In genomic region chr21:41207401-41208388, GRCh38 we compare ENCODE assay signal across 9 cellular contexts. TPM values are rescaled to one million over a fixed set of nuclear protein-coding genes. Genes with fewer than 3 reads are reported as not detected.
DNase-seq lines count a peak whose midpoint lies in the region; ATAC-seq and TF ChIP-seq lines count a peak whose summit lies in the region.
"Had no signal": no experiment of that assay in that cellular context is flagged by ENCODE, and none has a peak within 500 bp of the region (broad histone marks: within the 10 kb centered on the region; RNA-seq: fewer than 3 reads in every experiment).

No MANE protein-coding gene starts in this region.

- WGBS in sigmoid colon, 2 donors: 38 to 61% methylated on average over 17 of the region's 17 CpGs

- TF ChIP-seq POLR2A in sigmoid colon (IDR thresholded peaks at IDR 0.05): no peak

- no peaks in the 10 kb centered on the region for H3K27me3 ChIP-seq in sigmoid colon

- no peak for TF ChIP-seq CTCF in VCaP (conservative IDR thresholded peaks at IDR 0.05)
- TF ChIP-seq CTCF in sigmoid colon (IDR thresholded peaks at IDR 0.05): no peak

- H3K36me3 ChIP-seq in sigmoid colon: peaks cover 0 to 6% (median 0%) of the 10 kb centered on the region in 4 donors

- ATAC-seq in Right ventricle myocardium superior (ENCODE audit: poor library complexity) (peak; percentile 88), HG03432 (IDR thresholded peaks at IDR 0.05; ENCODE audit: unreplicated experiment) (no peak), HG03175 (IDR thresholded peaks at IDR 0.05; ENCODE audit: unreplicated experiment) (no peak)

- H3K4me3 ChIP-seq in sigmoid colon: peak overlapping the region in 3 of 4 donors; percentile 6 to 26 (median 14)

- DNase-seq in GM04503 (ENCODE audit: low read depth): peak; percentile 19
- peak; percentile 83 for DNase-seq in Right ventricle myocardium superior
- DNase-seq in sigmoid colon: peak; percentile 89
- no peak for DNase-seq in activated naive CD4-positive, alpha-beta T cell treated with anti-CD3 and anti-CD28 coated beads, Interleukin-2, amount 50 U/mL, for 16 hours
- no peak for DNase-seq in DMS114 treated with DMSO at 0.1 percent for 48 hours (lab: John Stamatoyannopoulos, UW; ENCODE audit: unreplicated experiment)

- no peak for TF ChIP-seq EP300 in sigmoid colon (IDR thresholded peaks at IDR 0.05)

- H3K4me1 ChIP-seq in sigmoid colon: peaks cover 0 to 23% (median 20%) of the 10 kb centered on the region in 4 donors

- intact Hi-C loops in Right ventricle myocardium superior (cut with DNase I) (no loop called here), sigmoid colon (cut with DNase I) (loop anchor here (2.0 to 5.0 kb wide), 2 partner anchors 39 to 85 kb away; partner anchors contain the start of gene BACE2)

- H3K27ac ChIP-seq in VCaP (peak overlapping the region; percentile 54), sigmoid colon (peak overlapping the region; percentile 55 to 71 (median 65))
- H3K27ac ChIP-seq: KMS-11 had no signal

- H3K9me3 ChIP-seq in sigmoid colon: no peaks in the 10 kb centered on the region

RNA-seq across cellular contexts. Expression of gene BACE2, which starts 39.7 kb away (rescaled TPM):
- total RNA-seq in Right ventricle myocardium superior (11.4 TPM), sigmoid colon (100 to 1,000 TPM in 1 of 4 donors, 10 to 100 TPM in 3; 52.1 to 204 (median 53.1) TPM)
- polyA plus RNA-seq in sigmoid colon: 10 to 100 TPM; 12.0 to 71.6 (median 13.2) TPM

Comparison
In these comparisons a context has a peak if more than half of its experiments do, and no peak if none do; other contexts are left out.
1. DNase-seq: peak in GM04503 (single experiment), Right ventricle myocardium superior (single experiment) and sigmoid colon (single experiment); none in activated naive CD4-positive, alpha-beta T cell treated with anti-CD3 and anti-CD28 coated beads, Interleukin-2, amount 50 U/mL, for 16 hours (single experiment) and DMS114 treated with DMSO at 0.1 percent for 48 hours (single experiment).